11 cellular contexts compared by ENCODE assay signal in the genomic region with DNA sequence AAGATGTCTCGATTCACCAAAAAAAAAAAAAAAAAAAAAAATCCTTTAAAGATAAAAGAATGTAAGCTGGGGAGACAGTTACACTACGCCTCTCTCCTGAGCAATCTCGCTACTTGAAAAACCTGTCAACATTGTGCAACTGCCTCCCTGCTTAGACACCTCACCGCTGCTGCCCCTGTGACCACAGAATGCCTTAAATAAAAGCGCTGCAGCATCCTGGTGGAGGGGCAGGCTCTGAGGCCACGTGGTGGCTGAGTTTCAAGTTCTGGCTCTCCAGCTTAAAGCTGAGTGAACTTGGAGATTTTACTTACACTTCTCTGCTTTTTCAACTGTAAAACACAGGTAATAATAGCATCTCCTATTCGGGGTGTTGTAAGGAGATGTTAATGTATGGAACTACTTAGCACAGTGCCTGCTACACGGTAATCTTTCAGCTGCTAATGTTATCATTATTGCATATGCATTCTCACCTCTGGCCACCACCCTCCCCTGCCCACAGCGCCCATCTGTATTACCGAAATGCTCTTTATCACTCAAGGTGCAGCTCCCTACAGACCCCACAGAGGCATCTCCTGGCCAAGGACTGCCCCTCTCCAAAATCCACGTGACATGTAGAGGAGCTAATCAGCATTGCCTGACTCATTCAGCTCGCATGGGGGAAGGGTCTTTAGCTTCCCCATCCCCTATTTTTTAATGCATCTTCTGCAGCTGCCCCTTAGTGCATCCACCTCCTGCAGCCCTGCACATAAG. TPM values are rescaled to one million over a fixed set of nuclear protein-coding genes. Genes with fewer than 3 reads are reported as not detected.
A peak's percentile ranks its signal among the peaks of the same experiment; 100 is the strongest.
DNase-seq lines count a peak whose midpoint lies in the region; TF ChIP-seq lines count a peak whose summit lies in the region.
"Had no signal": no experiment of that assay in that cellular context is flagged by ENCODE, and none has a peak within 500 bp of the region (broad histone marks: within the 10 kb centered on the region; RNA-seq: fewer than 3 reads in every experiment).

No MANE protein-coding gene starts in this region.

- H3K9me3 ChIP-seq in esophagus squamous epithelium, result no peaks in the 10 kb centered on the region
- H3K9me3 ChIP-seq in Karpas-422 (ENCODE audit: low read length), result no peaks in the 10 kb centered on the region
- no peaks in the 10 kb centered on the region for H3K9me3 ChIP-seq in colonic mucosa

- DNase-seq in stimulated activated naive CD4-positive, alpha-beta T cell (lab: John Stamatoyannopoulos, UW), result peak in 5 of 6 experiments; percentile 4 to 41 (median 11)
- no peak for DNase-seq in stimulated activated naive CD4-positive, alpha-beta T cell treated with Interleukin-2 at 50 U/mL for 16 hours (lab: John Stamatoyannopoulos, UW)
- DNase-seq in SW480 (ENCODE audit: low spot score), result peak; percentile 23
- no peak for DNase-seq in esophagus squamous epithelium (lab: John Stamatoyannopoulos, UW)
- no peak for DNase-seq in Karpas-422
- DNase-seq in colonic mucosa, result no peak
- no peak for DNase-seq in ACHN
- no peak for DNase-seq in NCI-H1092 treated with DMSO at 0.1 percent for 48 hours (lab: John Stamatoyannopoulos, UW)
- DNase-seq: aorta, hypothalamus, NCI-H1417 treated with DMSO at 0.1 percent for 48 hours had no signal

- H3K4me2 ChIP-seq in Karpas-422 (ENCODE audit: low read depth, low read length, poor library complexity, severe bottlenecking), result no peak overlapping the region

- no peaks in the 10 kb centered on the region for H3K9me2 ChIP-seq in Karpas-422 (replicated peaks; ENCODE audit: insufficient read depth, low read length)

- H3K27me3 ChIP-seq in esophagus squamous epithelium (no peaks in the 10 kb centered on the region), Karpas-422 (ENCODE audit: low read length) (no peaks in the 10 kb centered on the region), colonic mucosa (no peaks in the 10 kb centered on the region)

- H3K4me3 ChIP-seq in esophagus squamous epithelium, result no peak overlapping the region
- H3K4me3 ChIP-seq in Karpas-422 (ENCODE audit: low read length), result no peak overlapping the region
- H3K4me3 ChIP-seq in colonic mucosa, result no peak overlapping the region

- H3K79me2 ChIP-seq in Karpas-422 (ENCODE audit: low read length), result no peaks in the 10 kb centered on the region

- H2AFZ ChIP-seq in Karpas-422 (ENCODE audit: low read length), result no peak overlapping the region

- in situ Hi-C loops in ACHN (cut with HindIII; ENCODE audit: low pct_ligation_motif_present, low pct_unique_long_range_greater_than_20kb, low sequenced_read_pairs), result no loop called here

- 46 to 52% methylated on average over 12 of the region's 12 CpGs for WGBS in esophagus squamous epithelium, 2 donors

- TF ChIP-seq CTCF in esophagus squamous epithelium (IDR thresholded peaks at IDR 0.05) (no peak), colonic mucosa (IDR thresholded peaks at IDR 0.05) (no peak)

- H3K9ac ChIP-seq in Karpas-422 (ENCODE audit: low read length) (no peak overlapping the region), colonic mucosa (ENCODE audit: low read depth in 2 of 2, low read length in 2 of 2) (no peak overlapping the region)

- H3K27ac ChIP-seq in esophagus squamous epithelium, result peak overlapping the region in 3 of 4 donors; percentile 26 to 60 (median 53)
- no peak overlapping the region for H3K27ac ChIP-seq in Karpas-422 (ENCODE audit: low read length)
- H3K27ac ChIP-seq in colonic mucosa, result no peak overlapping the region

- H3K36me3 ChIP-seq in esophagus squamous epithelium (peaks cover 0 to 17% (median 0%) of the 10 kb centered on the region in 3 donors), Karpas-422 (ENCODE audit: insufficient read depth, low read length) (no peaks in the 10 kb centered on the region), colonic mucosa (no peaks in the 10 kb centered on the region)

- intact Hi-C loops in esophagus squamous epithelium (cut with DNase I) (no loop called here), colonic mucosa (cut with DNase I) (loop anchor here (5.0 kb wide), 1 partner anchor 42 kb away; the partner anchor contains the start of gene SLC22A23)

- H3K4me1 ChIP-seq in esophagus squamous epithelium, result peaks cover 40 to 77% (median 44%) of the 10 kb centered on the region in 3 donors
- H3K4me1 ChIP-seq in Karpas-422 (ENCODE audit: low read length), result no peaks in the 10 kb centered on the region
- no peaks in the 10 kb centered on the region for H3K4me1 ChIP-seq in colonic mucosa

- no peak for TF ChIP-seq POLR2A in esophagus squamous epithelium (IDR thresholded peaks at IDR 0.05)

- no peaks in the 10 kb centered on the region for H4K20me1 ChIP-seq in Karpas-422 (ENCODE audit: insufficient read depth, low read depth, low read length)

RNA-seq across cellular contexts. Expression of gene SLC22A23, which starts 42.0 kb away (rescaled TPM):
- total RNA-seq in esophagus squamous epithelium (10 to 100 TPM; 26.6 to 42.6 (median 37.6) TPM), colonic mucosa (10 to 100 TPM; 85.7 to 89.5 TPM)
- total RNA-seq in Karpas-422 (2014; rRNA removed; shearing (Covaris generic); ENCODE audit: low replicate concordance), result not detected in 2 replicates

Comparison
In these comparisons a context has a peak if more than half of its experiments do, and no peak if none do; other contexts are left out.
1. DNase-seq: peak in stimulated activated naive CD4-positive, alpha-beta T cell (5 of 6) and SW480 (single experiment); none in stimulated activated naive CD4-positive, alpha-beta T cell treated with Interleukin-2 at 50 U/mL for 16 hours (single experiment), esophagus squamous epithelium (single experiment), Karpas-422 (single experiment), colonic mucosa (single experiment), ACHN (single experiment) and NCI-H1092 treated with DMSO at 0.1 percent for 48 hours (single experiment).
2. H3K27ac ChIP-seq: peak in esophagus squamous epithelium (3 of 4); none in Karpas-422 (single experiment) and colonic mucosa (single experiment).
3. RNA of gene SLC22A23, which starts 42.0 kb away (total RNA-seq): 85.7 to 89.5 TPM in colonic mucosa and 26.6 to 42.6 TPM in esophagus squamous epithelium; not detected in Karpas-422; every median in the first group is over 10 times any median in the second.